ENCODE assay signal across 14 cellular contexts in the genomic region with DNA sequence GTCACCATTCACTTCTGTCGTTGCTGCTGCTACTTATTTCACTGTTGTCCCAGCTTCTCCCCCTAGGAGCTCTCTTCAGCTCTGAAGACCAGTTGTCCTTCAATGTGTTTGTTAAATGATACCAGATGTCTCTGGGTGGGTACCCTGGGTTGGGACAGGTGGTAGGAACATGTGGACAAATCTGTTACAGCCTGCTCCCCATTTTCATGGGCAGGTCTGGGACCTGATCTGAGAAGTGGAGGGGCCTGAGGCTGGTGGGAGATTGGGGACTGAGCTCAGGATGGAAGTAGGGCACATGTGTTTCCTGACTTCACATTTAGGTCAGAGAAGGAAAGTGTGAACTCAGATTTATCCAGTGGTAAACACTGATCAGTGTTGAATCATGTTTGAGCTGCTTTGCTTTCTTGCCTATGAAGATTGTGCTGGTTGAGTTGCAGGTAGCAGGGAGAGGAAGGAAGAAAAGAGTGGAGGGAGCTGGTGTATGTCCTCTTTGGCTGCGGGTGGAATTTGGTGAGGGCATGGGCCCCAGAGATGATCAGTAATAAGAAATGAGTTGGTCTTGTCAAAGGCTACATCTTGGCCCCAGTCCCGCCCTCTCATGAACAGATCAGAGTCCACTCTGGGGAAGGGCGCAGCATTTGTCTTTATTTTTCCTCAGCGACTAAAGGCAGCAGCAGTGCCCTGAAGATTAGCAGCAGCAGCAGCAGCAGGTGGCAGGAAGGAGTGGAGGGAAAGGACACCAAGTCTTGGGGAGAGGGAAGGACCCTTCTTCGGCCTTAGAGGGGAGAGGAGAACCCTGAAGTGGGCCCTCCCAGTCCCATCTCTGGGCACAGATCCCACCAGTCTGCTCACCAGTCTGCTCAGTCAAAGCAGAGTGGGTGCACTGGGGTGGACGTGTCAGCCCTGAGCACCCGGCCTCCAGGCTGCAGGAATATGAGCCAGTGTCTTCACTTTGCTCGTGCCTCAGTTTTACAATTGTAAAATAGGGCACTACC. TPM values are rescaled to one million over a fixed set of nuclear protein-coding genes. Genes with fewer than 3 reads are reported as not detected.
DNase-seq lines count a peak whose midpoint lies in the region; ATAC-seq and TF ChIP-seq lines count a peak whose summit lies in the region.
"Had no signal": no experiment of that assay in that cellular context is flagged by ENCODE, and none has a peak within 500 bp of the region (broad histone marks: within the 10 kb centered on the region; RNA-seq: fewer than 3 reads in every experiment).

No MANE protein-coding gene starts in this region.

- no peaks in the 10 kb centered on the region for H3K9me3 Mint-ChIP-seq in activated CD4-positive, alpha-beta T cell treated with anti-CD3 and anti-CD28 coated beads, Interleukin-2, amount 10 ng/mL, durations not matched to agents 7 days and 5 days
- H3K9me3 Mint-ChIP-seq in brain (no peaks in the 10 kb centered on the region), memory B cell (no peaks in the 10 kb centered on the region)
- no peaks in the 10 kb centered on the region for H3K9me3 Mint-ChIP-seq in activated naive CD4-positive, alpha-beta T cell treated with anti-CD3 and anti-CD28 coated beads, Interleukin-2, amount 10 ng/mL, durations not matched to agents 7 days and 5 days

- CTCF ChIA-PET in activated CD4-positive, alpha-beta T cell treated with anti-CD3 and anti-CD28 coated beads, Interleukin-2, amount 10 ng/mL, durations not matched to agents 7 days and 5 days (lab: Charles Lee) = interaction anchor here (0.5 to 2.2 kb wide), 4 partner anchors 15 to 230 kb away, joined by 4 to 8 read pairs (median 4); partner anchors contain the start of gene ACBD4
- CTCF ChIA-PET in activated naive CD4-positive, alpha-beta T cell treated with anti-CD3 and anti-CD28 coated beads, Interleukin-2, amount 10 ng/mL, durations not matched to agents 7 days and 5 days (lab: Charles Lee) = interaction anchor here (1.3 to 1.4 kb wide), 3 partner anchors 27 to 230 kb away, joined by 3 read pairs; partner anchors contain the start of gene ACBD4

- peak overlapping the region; percentile 32 for H3K27ac Mint-ChIP-seq in activated CD4-positive, alpha-beta T cell treated with anti-CD3 and anti-CD28 coated beads, Interleukin-2, amount 10 ng/mL, durations not matched to agents 7 days and 5 days
- H3K27ac Mint-ChIP-seq in brain (peak overlapping the region; percentile 12 to 85 (median 62)), memory B cell (peak overlapping the region; percentile 22)
- no peak overlapping the region for H3K27ac Mint-ChIP-seq in activated naive CD4-positive, alpha-beta T cell treated with anti-CD3 and anti-CD28 coated beads, Interleukin-2, amount 10 ng/mL, durations not matched to agents 7 days and 5 days

- H3K36me3 Mint-ChIP-seq in activated CD4-positive, alpha-beta T cell treated with anti-CD3 and anti-CD28 coated beads, Interleukin-2, amount 10 ng/mL, durations not matched to agents 7 days and 5 days (ENCODE audit: low read depth) = no peaks in the 10 kb centered on the region
- H3K36me3 Mint-ChIP-seq in brain (no peaks in the 10 kb centered on the region), memory B cell (no peaks in the 10 kb centered on the region)
- no peaks in the 10 kb centered on the region for H3K36me3 Mint-ChIP-seq in activated naive CD4-positive, alpha-beta T cell treated with anti-CD3 and anti-CD28 coated beads, Interleukin-2, amount 10 ng/mL, durations not matched to agents 7 days and 5 days

- no peak overlapping the region for H3K4me3 Mint-ChIP-seq in activated CD4-positive, alpha-beta T cell treated with anti-CD3 and anti-CD28 coated beads, Interleukin-2, amount 10 ng/mL, durations not matched to agents 7 days and 5 days
- H3K4me3 Mint-ChIP-seq in brain = peak overlapping the region in 1 of 5 experiments; percentile 28
- no peak overlapping the region for H3K4me3 Mint-ChIP-seq in memory B cell
- no peak overlapping the region for H3K4me3 Mint-ChIP-seq in activated naive CD4-positive, alpha-beta T cell treated with anti-CD3 and anti-CD28 coated beads, Interleukin-2, amount 10 ng/mL, durations not matched to agents 7 days and 5 days

- no peak for DNase-seq in activated CD4-positive, alpha-beta T cell treated with anti-CD3 and anti-CD28 coated beads, Interleukin-2, amount 10 ng/mL, durations not matched to agents 7 days and 5 days
- DNase-seq in activated CD4-positive, alpha-beta T cell treated with anti-CD3 and anti-CD28 coated beads, Interleukin-2, amount 50 U/mL, for 4 hours = no peak
- DNase-seq in memory B cell (ENCODE audit: low spot score in 2 of 2) = no peak
- DNase-seq in stimulated activated CD4-positive, alpha-beta T cell treated with anti-CD3 and anti-CD28 coated beads, Interleukin-4, amount 100 ng/mL, for 4 hours = no peak
- no peak for DNase-seq in middle frontal gyrus (ENCODE audit: extremely low spot score, low spot score)
- DNase-seq in activated naive CD4-positive, alpha-beta T cell treated with anti-CD3 and anti-CD28 coated beads, Interleukin-2, amount 10 ng/mL, durations not matched to agents 7 days and 5 days = no peak
- DNase-seq: activated CD4-positive, alpha-beta T cell treated with anti-CD3 and anti-CD28 coated beads for 48 hours; left ventricle myocardium superior; NCI-H1092; stimulated activated CD4-positive, alpha-beta T cell treated with anti-CD3 and anti-CD28 coated beads, Interleukin-15, amount 100 ng/mL, for 24 hours had no signal

- H3K27me3 Mint-ChIP-seq in activated CD4-positive, alpha-beta T cell treated with anti-CD3 and anti-CD28 coated beads, Interleukin-2, amount 10 ng/mL, durations not matched to agents 7 days and 5 days = peaks cover 11% of the 10 kb centered on the region
- peaks cover 12% of the 10 kb centered on the region for H3K27me3 Mint-ChIP-seq in brain
- peaks cover 15% of the 10 kb centered on the region for H3K27me3 Mint-ChIP-seq in memory B cell
- H3K27me3 Mint-ChIP-seq in activated naive CD4-positive, alpha-beta T cell treated with anti-CD3 and anti-CD28 coated beads, Interleukin-2, amount 10 ng/mL, durations not matched to agents 7 days and 5 days = peaks cover 63% of the 10 kb centered on the region

- ATAC-seq in memory B cell (ENCODE audit: low read depth) (no peak), GM21619 (IDR thresholded peaks at IDR 0.05; ENCODE audit: unreplicated experiment) (no peak)
- ATAC-seq: left ventricle myocardium superior had no signal

- TF ChIP-seq CTCF in brain (conservative IDR thresholded peaks at IDR 0.05) = no peak

- POLR2A ChIA-PET in activated CD4-positive, alpha-beta T cell treated with anti-CD3 and anti-CD28 coated beads, Interleukin-2, amount 10 ng/mL, durations not matched to agents 7 days and 5 days (lab: Charles Lee) = no interaction called here

- H3K4me1 Mint-ChIP-seq in activated CD4-positive, alpha-beta T cell treated with anti-CD3 and anti-CD28 coated beads, Interleukin-2, amount 10 ng/mL, durations not matched to agents 7 days and 5 days = peaks cover 1% of the 10 kb centered on the region
- H3K4me1 Mint-ChIP-seq in brain (peaks cover 58% of the 10 kb centered on the region), memory B cell (no peaks in the 10 kb centered on the region)
- H3K4me1 Mint-ChIP-seq in activated naive CD4-positive, alpha-beta T cell treated with anti-CD3 and anti-CD28 coated beads, Interleukin-2, amount 10 ng/mL, durations not matched to agents 7 days and 5 days = peaks cover 2% of the 10 kb centered on the region

RNA-seq across cellular contexts. Expression of gene EFTUD2, which starts 6.1 kb away (rescaled TPM):
- 100 to 1,000 TPM; 133 to 145 TPM for total RNA-seq in activated CD4-positive, alpha-beta T cell treated with anti-CD3 and anti-CD28 coated beads, Interleukin-2, amount 10 ng/mL, durations not matched to agents 7 days and 5 days
- polyA plus RNA-seq in brain (ENCODE audit: insufficient read depth, low read depth, low replicate concordance) = 95.8 TPM

RNA-seq across cellular contexts. Expression of gene GFAP, which starts 10.0 kb away (rescaled TPM):
- not detected for total RNA-seq in activated CD4-positive, alpha-beta T cell treated with anti-CD3 and anti-CD28 coated beads, Interleukin-2, amount 10 ng/mL, durations not matched to agents 7 days and 5 days
- polyA plus RNA-seq in brain (ENCODE audit: insufficient read depth, low read depth, low replicate concordance) = 4,939 TPM
- total RNA-seq: T-helper 2 cell treated with Interferon-gamma antibody and Interleukin-4, amounts not matched to agents 100 ng/mL and 5 ng/mL, for 36 hours had no signal

RNA-seq across cellular contexts. Expression of gene KIF18B, which starts 42.3 kb away (rescaled TPM):
- total RNA-seq in activated CD4-positive, alpha-beta T cell treated with anti-CD3 and anti-CD28 coated beads, Interleukin-2, amount 10 ng/mL, durations not matched to agents 7 days and 5 days = 100 to 1,000 TPM; 107 to 109 TPM
- 10.9 TPM for polyA plus RNA-seq in brain (ENCODE audit: insufficient read depth, low read depth, low replicate concordance)

RNA-seq across cellular contexts. Expression of gene HIGD1B, which starts 57.6 kb away (rescaled TPM):
- total RNA-seq in activated CD4-positive, alpha-beta T cell treated with anti-CD3 and anti-CD28 coated beads, Interleukin-2, amount 10 ng/mL, durations not matched to agents 7 days and 5 days = not detected
- polyA plus RNA-seq in brain (ENCODE audit: insufficient read depth, low read depth, low replicate concordance) = 21.9 TPM
- total RNA-seq: T-helper 2 cell treated with Interferon-gamma antibody and Interleukin-4, amounts not matched to agents 100 ng/mL and 5 ng/mL, for 36 hours had no signal
- polyA plus RNA-seq: aorta had no signal
